Comparison of ENCODE assay signal across 16 cellular contexts in genomic region chr10:19921300-19922140, GRCh38.
DNase-seq lines count a peak whose midpoint lies in the region; ATAC-seq and TF ChIP-seq lines count a peak whose summit lies in the region.
"Had no signal": no experiment of that assay in that cellular context is flagged by ENCODE, and none has a peak within 500 bp of the region (broad histone marks: within the 10 kb centered on the region; RNA-seq: fewer than 3 reads in every experiment).

No MANE protein-coding gene starts in this region.

- TF ChIP-seq CTCF in CD14-positive monocyte (IDR thresholded peaks at IDR 0.05) = no peak
- no peak for TF ChIP-seq CTCF in cardiac fibroblast (IDR thresholded peaks at IDR 0.05; ENCODE audit: low read depth, low read length)
- TF ChIP-seq CTCF in left ventricle myocardium inferior (IDR thresholded peaks at IDR 0.05; ENCODE audit: borderline replicate concordance) = no peak
- TF ChIP-seq CTCF in gastrocnemius medialis (IDR thresholded peaks at IDR 0.05 in 4 of 5, conservative IDR thresholded peaks at IDR 0.05 in 1 of 5) = no peak

- peak overlapping the region in 5 of 7 donors; percentile 49 to 80 (median 70) for H3K27ac Mint-ChIP-seq in CD14-positive monocyte
- H3K27ac Mint-ChIP-seq: activated CD4-positive, alpha-beta memory T cell treated with anti-CD3 and anti-CD28 coated beads, Interleukin-2, amount 10 ng/mL, durations not matched to agents 7 days and 5 days; activated naive CD8-positive, alpha-beta T cell treated with anti-CD3 and anti-CD28 coated beads, Interleukin-2, amount 10 ng/mL, durations not matched to agents 7 days and 5 days; B cell had no signal

- TF ChIP-seq POLR2A in gastrocnemius medialis (IDR thresholded peaks at IDR 0.05) = no peak

- H3K27ac ChIP-seq in left ventricle myocardium inferior (replicated peaks) = peak overlapping the region; percentile 70
- H3K27ac ChIP-seq in gastrocnemius medialis = peak overlapping the region; percentile 57 to 66 (median 63)

- DNase-seq in CD14-positive monocyte (ENCODE audit: low spot score) (no peak), cardiac fibroblast (ENCODE audit: low read depth in 2 of 2) (peak; percentile 84 to 87), left ventricle myocardium inferior (no peak), gastrocnemius medialis (no peak), AG08396 (ENCODE audit: low spot score) (no peak)
- no peak for DNase-seq in activated CD8-positive, alpha-beta memory T cell treated with anti-CD3 and anti-CD28 coated beads, Interleukin-2, amount 50 U/mL, for 48 hours
- no peak for DNase-seq in activated effector memory CD4-positive, alpha-beta T cell treated with anti-CD3 and anti-CD28 coated beads, Interleukin-2, amount 50 U/mL, for 16 hours
- DNase-seq: activated CD4-positive, alpha-beta memory T cell treated with anti-CD3 and anti-CD28 coated beads, Interleukin-2, amount 10 ng/mL, durations not matched to agents 7 days and 5 days; activated naive CD8-positive, alpha-beta T cell treated with anti-CD3 and anti-CD28 coated beads, Interleukin-2, amount 10 ng/mL, durations not matched to agents 7 days and 5 days; GF-D8; stimulated activated CD4-positive, alpha-beta T cell treated with anti-CD3 and anti-CD28 coated beads, Interleukin-2, amount 100 ng/mL, for 24 hours; substantia nigra had no signal

- H3K4me3 ChIP-seq in cardiac fibroblast (replicated peaks in 1 of 2; ENCODE audit: low read depth in 2 of 2, low read length in 2 of 2) (no peak overlapping the region), left ventricle myocardium inferior (no peak overlapping the region), gastrocnemius medialis (no peak overlapping the region)
- H3K4me3 ChIP-seq: GM23338, K562 had no signal

- H3K9me3 Mint-ChIP-seq in CD14-positive monocyte = peaks cover 0 to 2% (median 0%) of the 10 kb centered on the region in 7 donors
- H3K9me3 Mint-ChIP-seq: activated naive CD8-positive, alpha-beta T cell treated with anti-CD3 and anti-CD28 coated beads, Interleukin-2, amount 10 ng/mL, durations not matched to agents 7 days and 5 days; GM23338 had no signal

- peaks cover 74% of the 10 kb centered on the region for H3K4me1 ChIP-seq in left ventricle myocardium inferior
- peaks cover 9 to 22% of the 10 kb centered on the region in 2 donors for H3K4me1 ChIP-seq in gastrocnemius medialis

- in situ Hi-C loops in gastrocnemius medialis (cut with MboI; ENCODE audit: low sequenced_read_pairs in 4 of 4) = no loop called here

- H3K36me3 ChIP-seq in left ventricle myocardium inferior (no peaks in the 10 kb centered on the region), gastrocnemius medialis (no peaks in the 10 kb centered on the region)

- H3K9me3 ChIP-seq in left ventricle myocardium inferior (replicated peaks) = no peaks in the 10 kb centered on the region
- no peaks in the 10 kb centered on the region for H3K9me3 ChIP-seq in gastrocnemius medialis

- ATAC-seq in gastrocnemius medialis (peak; percentile 45 to 60), HG03342 (IDR thresholded peaks at IDR 0.05; ENCODE audit: unreplicated experiment) (no peak)
- ATAC-seq: GM23338, K562 had no signal

- no peaks in the 10 kb centered on the region for H3K27me3 Mint-ChIP-seq in CD14-positive monocyte (ENCODE audit: low read depth in 3 of 3)
- H3K27me3 Mint-ChIP-seq: activated CD4-positive, alpha-beta memory T cell treated with anti-CD3 and anti-CD28 coated beads, Interleukin-2, amount 10 ng/mL, durations not matched to agents 7 days and 5 days; activated naive CD8-positive, alpha-beta T cell treated with anti-CD3 and anti-CD28 coated beads, Interleukin-2, amount 10 ng/mL, durations not matched to agents 7 days and 5 days; B cell had no signal

- intact Hi-C loops in CD14-positive monocyte (cut with micrococcal nuclease) (no loop called here), left ventricle myocardium inferior (cut with micrococcal nuclease) (no loop called here), gastrocnemius medialis (cut with DNase I; ENCODE audit: low total_unique reads) (no loop called here)

- peaks cover 7 to 27% of the 10 kb centered on the region in 2 donors for H3K36me3 Mint-ChIP-seq in CD14-positive monocyte
- H3K36me3 Mint-ChIP-seq: activated naive CD8-positive, alpha-beta T cell treated with anti-CD3 and anti-CD28 coated beads, Interleukin-2, amount 10 ng/mL, durations not matched to agents 7 days and 5 days had no signal

- H3K4me1 Mint-ChIP-seq in CD14-positive monocyte = peaks cover 40% of the 10 kb centered on the region
- H3K4me1 Mint-ChIP-seq: activated CD4-positive, alpha-beta memory T cell treated with anti-CD3 and anti-CD28 coated beads, Interleukin-2, amount 10 ng/mL, durations not matched to agents 7 days and 5 days; activated naive CD8-positive, alpha-beta T cell treated with anti-CD3 and anti-CD28 coated beads, Interleukin-2, amount 10 ng/mL, durations not matched to agents 7 days and 5 days; B cell had no signal

- H3K27me3 ChIP-seq in left ventricle myocardium inferior (ENCODE audit: low read depth) = no peaks in the 10 kb centered on the region
- no peaks in the 10 kb centered on the region for H3K27me3 ChIP-seq in gastrocnemius medialis

- no peak overlapping the region for H3K4me3 Mint-ChIP-seq in CD14-positive monocyte
- H3K4me3 Mint-ChIP-seq: activated CD4-positive, alpha-beta memory T cell treated with anti-CD3 and anti-CD28 coated beads, Interleukin-2, amount 10 ng/mL, durations not matched to agents 7 days and 5 days; activated naive CD8-positive, alpha-beta T cell treated with anti-CD3 and anti-CD28 coated beads, Interleukin-2, amount 10 ng/mL, durations not matched to agents 7 days and 5 days; B cell; GM23338 had no signal

Comparison
In these comparisons a context has a peak if more than half of its experiments do, and no peak if none do; other contexts are left out.
1. DNase-seq: peak in cardiac fibroblast (2 of 2); none in CD14-positive monocyte (single experiment), left ventricle myocardium inferior (single experiment), gastrocnemius medialis (0 of 2), activated CD8-positive, alpha-beta memory T cell treated with anti-CD3 and anti-CD28 coated beads, Interleukin-2, amount 50 U/mL, for 48 hours (single experiment), activated effector memory CD4-positive, alpha-beta T cell treated with anti-CD3 and anti-CD28 coated beads, Interleukin-2, amount 50 U/mL, for 16 hours (single experiment) and AG08396 (single experiment).